Comparison of ENCODE assay signal across 8 cellular contexts in genomic region chr17:7356072-7356549, GRCh38. TPM values are rescaled to one million over a fixed set of nuclear protein-coding genes. Genes with fewer than 3 reads are reported as not detected.
DNase-seq lines count a peak whose midpoint lies in the region; ATAC-seq and TF ChIP-seq lines count a peak whose summit lies in the region.

No MANE protein-coding gene starts in this region.

- BruUV-seq in MCF 10A (replicated peaks; lab: Mats Ljungman, UMichigan) = no TSS peak

- no peak for ATAC-seq in GM21423 (IDR thresholded peaks at IDR 0.05; ENCODE audit: unreplicated experiment)

- H3K4me3 Mint-ChIP-seq in MCF 10A (ENCODE audit: unreplicated experiment) = no peak overlapping the region
- peak overlapping the region in 1 of 5 donors; percentile 9 for H3K4me3 Mint-ChIP-seq in immature natural killer cell

- DNase-seq in NCI-H2029 (lab: John Stamatoyannopoulos, UW) = peak; percentile 33
- DNase-seq in NCI-H2029 treated with DMSO at 0.1 percent for 48 hours (lab: John Stamatoyannopoulos, UW) = no peak
- peak; percentile 83 for DNase-seq in NCI-H146 (lab: John Stamatoyannopoulos, UW)
- peak; percentile 88 for DNase-seq in MCF 10A (ENCODE audit: unreplicated experiment)
- DNase-seq in immature natural killer cell = peak; percentile 78 to 80 (median 80)
- peak; percentile 82 for DNase-seq in stimulated activated CD4-positive, alpha-beta T cell treated with anti-CD3 and anti-CD28 coated beads, Interleukin-12 subunit alpha, Interleukin-12 subunit beta, amount 100 ng/mL, for 4 hours

- H3K36me3 Mint-ChIP-seq in MCF 10A (ENCODE audit: insufficient read depth, unreplicated experiment) = peaks cover 11% of the 10 kb centered on the region
- H3K36me3 Mint-ChIP-seq in immature natural killer cell = no peaks in the 10 kb centered on the region

- H3K4me1 Mint-ChIP-seq in MCF 10A (ENCODE audit: insufficient read depth, unreplicated experiment) (peaks cover 11% of the 10 kb centered on the region), immature natural killer cell (peaks cover 25 to 35% of the 10 kb centered on the region in 2 donors)

- CTCF ChIA-PET in MCF 10A (lab: Yijun Ruan, JAX) = interaction anchor here (0.6 to 6.0 kb wide), 38 partner anchors 9 to 360 kb away, joined by 3 to 57 read pairs (median 4); partner anchors contain the start of genes GABARAP, PLSCR3, POLR2A and TMEM102

- TF ChIP-seq CTCF in VCaP (conservative IDR thresholded peaks at IDR 0.05) = peak; percentile 80
- peak; percentile 96 for TF ChIP-seq CTCF in MCF 10A (IDR thresholded peaks at IDR 0.05; ENCODE audit: unreplicated experiment)

- no peak overlapping the region for H3K27ac ChIP-seq in VCaP

- H3K27me3 Mint-ChIP-seq in MCF 10A (ENCODE audit: insufficient read depth, unreplicated experiment) = no peaks in the 10 kb centered on the region
- H3K27me3 Mint-ChIP-seq in immature natural killer cell (ENCODE audit: low read depth in 3 of 3) = peaks cover 5 to 11% (median 5%) of the 10 kb centered on the region in 3 donors

- H3K27ac Mint-ChIP-seq in MCF 10A (ENCODE audit: low read depth, unreplicated experiment) (peak overlapping the region; percentile 12), immature natural killer cell (no peak overlapping the region)

- POLR2A ChIA-PET in MCF 10A (lab: Yijun Ruan, JAX) = interaction anchor here (0.7 to 7.3 kb wide), 13 partner anchors 24 to 227 kb away, joined by 3 to 76 read pairs (median 4); partner anchors contain the start of genes MPDU1, NEURL4, PLSCR3 and POLR2A

- intact Hi-C loops in MCF 10A (cut with micrococcal nuclease) = loop anchor here (1.0 to 10.0 kb wide), 4 partner anchors 49 to 329 kb away; partner anchors contain the start of genes SENP3, TMEM102, TMEM256 and TP53

- no peaks in the 10 kb centered on the region for H3K9me3 Mint-ChIP-seq in MCF 10A (ENCODE audit: unreplicated experiment)
- no peaks in the 10 kb centered on the region for H3K9me3 Mint-ChIP-seq in immature natural killer cell

RNA-seq across cellular contexts. Expression of gene TMEM95, which starts 1.2 kb away (rescaled TPM):
- total RNA-seq in MCF 10A (2022) = not detected in 2 replicates
- polyA plus RNA-seq in immature natural killer cell = not detected

RNA-seq across cellular contexts. Expression of gene KCTD11, which starts 4.1 kb away (rescaled TPM):
- total RNA-seq in MCF 10A (2022) = 9.2 and 10.1 TPM in 2 replicates
- polyA plus RNA-seq in immature natural killer cell = 10 to 100 TPM in 1 of 3 donors, 1 to 10 TPM in 2; 5.5 to 13.0 (median 9.4) TPM

RNA-seq across cellular contexts. Expression of gene ACAP1, which starts 19.8 kb away (rescaled TPM):
- 4.4 and 4.9 TPM in 2 replicates for total RNA-seq in MCF 10A (2022)
- polyA plus RNA-seq in immature natural killer cell = 100 to 1,000 TPM; 137 to 227 (median 214) TPM

RNA-seq across cellular contexts. Expression of gene TNK1, which starts 24.8 kb away (rescaled TPM):
- total RNA-seq in MCF 10A (2022) = 6.4 and 8.0 TPM in 2 replicates
- under 1 TPM in 2 of 3 donors, not detected in 1; 0.21 to 0.29 TPM for polyA plus RNA-seq in immature natural killer cell

RNA-seq across cellular contexts. Expression of gene NEURL4, which starts 27.0 kb away (rescaled TPM):
- 36.9 and 39.3 TPM in 2 replicates for total RNA-seq in MCF 10A (2022)
- polyA plus RNA-seq in immature natural killer cell = 1 to 10 TPM in 2 of 3 donors, under 1 TPM in 1; 0.58 to 2.8 (median 1.4) TPM
